Comparison of ENCODE assay signal across 15 cellular contexts in genomic region chr1:183898001-183898396, GRCh38.
DNase-seq lines count a peak whose midpoint lies in the region; ATAC-seq, FAIRE-seq and TF ChIP-seq lines count a peak whose summit lies in the region.
"Had no signal": no experiment of that assay in that cellular context is flagged by ENCODE, and none has a peak within 500 bp of the region (broad histone marks: within the 10 kb centered on the region; RNA-seq: fewer than 3 reads in every experiment).

No MANE protein-coding gene starts in this region.

- FAIRE-seq in HTR-8/SVneo (lab: Jason Lieb, UNC) = no peak

- ATAC-seq in GM18907 (IDR thresholded peaks at IDR 0.05; ENCODE audit: unreplicated experiment) (peak; percentile 25), HG02623 (IDR thresholded peaks at IDR 0.05; ENCODE audit: unreplicated experiment) (peak; percentile 28), HG03442 (IDR thresholded peaks at IDR 0.05; ENCODE audit: unreplicated experiment) (peak; percentile 27)
- ATAC-seq: activated T-cell treated with anti-CD3 and anti-CD28 coated beads, Interleukin-2, amount 50 U/mL, for 4 hours had no signal

- no peak overlapping the region for H3K4me3 ChIP-seq in sigmoid colon

- no peak for TF ChIP-seq CTCF in sigmoid colon (IDR thresholded peaks at IDR 0.05)

- intact Hi-C loops in sigmoid colon (cut with DNase I) = no loop called here

- H3K27me3 Mint-ChIP-seq in immature natural killer cell (ENCODE audit: low read depth in 3 of 3) = no peaks in the 10 kb centered on the region
- H3K27me3 Mint-ChIP-seq: CD4-positive, alpha-beta T cell; type B pancreatic cell had no signal

- H3K36me3 Mint-ChIP-seq in immature natural killer cell = no peaks in the 10 kb centered on the region

- H3K4me3 Mint-ChIP-seq in immature natural killer cell = no peak overlapping the region
- H3K4me3 Mint-ChIP-seq: activated T-cell treated with anti-CD3 and anti-CD28 coated beads, Interleukin-2, amount 50 U/mL, for 4 hours; CD4-positive, alpha-beta T cell; H9; type B pancreatic cell had no signal

- H3K36me3 ChIP-seq in sigmoid colon = peaks cover 0 to 49% (median 16%) of the 10 kb centered on the region in 4 donors

- peaks cover 10 to 12% of the 10 kb centered on the region in 2 donors for H3K4me1 Mint-ChIP-seq in immature natural killer cell
- H3K4me1 Mint-ChIP-seq: H9 had no signal

- peaks cover 0 to 27% (median 6%) of the 10 kb centered on the region in 4 donors for H3K4me1 ChIP-seq in sigmoid colon

- H3K27ac Mint-ChIP-seq in immature natural killer cell = no peak overlapping the region
- H3K27ac Mint-ChIP-seq: CD4-positive, alpha-beta T cell; H9; type B pancreatic cell had no signal

- DNase-seq in sigmoid colon (no peak), germinal center (ENCODE audit: low spot score) (no peak), immature natural killer cell (no peak), SIG-M5 (lab: John Stamatoyannopoulos, UW) (no peak), HTR-8/SVneo (ENCODE audit: insufficient read length, low spot score) (no peak)
- DNase-seq: activated T-cell treated with anti-CD3 and anti-CD28 coated beads, Interleukin-2, amount 50 U/mL, for 4 hours; CD4-positive, alpha-beta T cell; H9; NCI-H2107 had no signal

- TF ChIP-seq EP300 in sigmoid colon (IDR thresholded peaks at IDR 0.05) = no peak

- no peaks in the 10 kb centered on the region for H3K9me3 Mint-ChIP-seq in immature natural killer cell
- H3K9me3 Mint-ChIP-seq: activated T-cell treated with anti-CD3 and anti-CD28 coated beads, Interleukin-2, amount 50 U/mL, for 4 hours; CD4-positive, alpha-beta T cell; H9 had no signal

- no peak for TF ChIP-seq POLR2A in sigmoid colon (IDR thresholded peaks at IDR 0.05)

- no peaks in the 10 kb centered on the region for H3K9me3 ChIP-seq in sigmoid colon

- WGBS in sigmoid colon, 2 donors = 70 to 73% methylated on average over 2 of the region's 2 CpGs

- H3K27ac ChIP-seq in sigmoid colon = peak overlapping the region in 3 of 4 donors; percentile 35 to 62 (median 52)
- H3K27ac ChIP-seq: epithelial cell of prostate, VCaP had no signal

- no peaks in the 10 kb centered on the region for H3K27me3 ChIP-seq in sigmoid colon
